Comparison of ENCODE assay signal across 1 cellular context in the genomic region with DNA sequence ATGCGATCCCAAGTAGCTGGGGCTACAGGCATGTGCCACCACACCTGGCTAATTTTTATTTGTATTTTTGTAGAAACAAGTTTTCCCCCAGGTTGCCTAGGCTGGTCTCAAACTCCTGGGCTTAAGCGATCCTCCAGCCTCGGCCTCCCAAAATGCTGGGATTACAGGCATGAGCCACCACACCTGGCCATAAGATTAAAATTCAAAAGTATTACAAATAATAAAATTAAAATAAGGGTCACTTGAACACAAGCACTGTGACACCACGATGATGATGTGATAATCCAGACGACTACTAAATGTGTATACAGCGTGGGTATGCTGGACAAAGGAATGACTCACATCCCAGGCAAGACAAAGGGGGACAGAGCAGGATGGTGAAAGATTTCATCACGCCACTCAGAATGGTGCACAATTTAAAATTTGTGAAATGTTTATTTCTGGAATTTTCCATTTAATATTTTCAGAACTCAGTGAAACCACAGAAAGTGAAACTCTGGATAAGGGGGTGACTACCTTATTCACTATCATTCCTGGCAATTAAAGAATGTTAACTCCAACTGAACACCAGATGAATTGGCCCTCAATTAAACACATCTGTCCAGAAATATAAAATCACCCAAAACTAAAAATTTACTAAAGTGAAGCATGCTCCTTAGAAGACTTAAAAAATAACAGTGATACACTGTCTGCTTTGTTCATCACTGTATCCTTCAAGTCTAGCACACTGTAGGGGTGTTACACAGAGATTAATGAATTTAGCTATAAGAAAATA.
TF ChIP-seq lines count a peak whose summit lies in the region.

No MANE protein-coding gene starts in this region.

TF ChIP-seq in K562, 482 proteins besides CTCF, POLR2A, EP300 and RAD21 (continued from another document and continues in another):
- TF ChIP-seq NFRKB (IDR thresholded peaks at IDR 0.05; ENCODE audit: low read depth) (peak; percentile 74; the same call in 1 of the 2 replicates), RBM17 (IDR thresholded peaks at IDR 0.05; ENCODE audit: borderline replicate concordance, low read depth, low read length) (no peak), SMARCA5 (IDR thresholded peaks at IDR 0.05) (no peak), FOXA1 (IDR thresholded peaks at IDR 0.05; ENCODE audit: borderline replicate concordance) (no peak), DIDO1 (tag; IDR thresholded peaks at IDR 0.05; ENCODE audit: low read depth) (no peak), ZNF24 (IDR thresholded peaks at IDR 0.05) (no peak), HNRNPL (IDR thresholded peaks at IDR 0.05; ENCODE audit: low read depth, low read length) (no peak), RBFOX2 (IDR thresholded peaks at IDR 0.05; ENCODE audit: low read depth, low read length) (peak; percentile 40; the same call in 1 of the 2 replicates), TCF7L2 (IDR thresholded peaks at IDR 0.05; ENCODE audit: low read depth, low read length) (no peak), SMAD3 (CRISPR knock-in tag; conservative IDR thresholded peaks at IDR 0.05) (no peak), ZBED1 (IDR thresholded peaks at IDR 0.05) (no peak), ZNF354B (CRISPR knock-in tag; IDR thresholded peaks at IDR 0.05) (no peak), SRF (CRISPR knock-in tag; IDR thresholded peaks at IDR 0.05) (no peak), CBFA2T2 (conservative IDR thresholded peaks at IDR 0.05) (no peak), NR2C2 (CRISPR knock-in tag; IDR thresholded peaks at IDR 0.05) (no peak), NR2C2 (tag; IDR thresholded peaks at IDR 0.05) (0 out of 2 replicates have a peak, but pooled peaks have one; percentile 9), NELFE (IDR thresholded peaks at IDR 0.05; ENCODE audit: insufficient read depth, insufficient read length) (no peak), DNMT1 (IDR thresholded peaks at IDR 0.05) (no peak), RCOR1 (IDR thresholded peaks at IDR 0.05; ENCODE audit: borderline replicate concordance in 1 of 2, low read depth in 2 of 2, low read length in 2 of 2) (0 out of 4 replicates have a peak, but pooled peaks of 1 of the 2 experiments have one; percentile 14), TCF3 (CRISPR knock-in tag; IDR thresholded peaks at IDR 0.05) (0 out of 2 replicates have a peak, but pooled peaks have one; percentile 10), POLR2H (tag; IDR thresholded peaks at IDR 0.05; ENCODE audit: low read depth) (peak; percentile 38; the same call in 1 of the 2 replicates), ZEB2 (IDR thresholded peaks at IDR 0.05) (0 out of 2 replicates have a peak, but pooled peaks have one; percentile 26), CBX3 (IDR thresholded peaks at IDR 0.05; ENCODE audit: borderline replicate concordance in 1 of 2, low read length in 2 of 2) (no peak), MXI1 (IDR thresholded peaks at IDR 0.05; ENCODE audit: low read depth, low read length) (no peak), ARHGAP35 (IDR thresholded peaks at IDR 0.05; ENCODE audit: partially characterized antibody) (no peak), CREM (IDR thresholded peaks at IDR 0.05; ENCODE audit: low read depth) (peak; percentile 60; the same call in 1 of the 2 replicates)
- TF ChIP-seq, protein P1, sequence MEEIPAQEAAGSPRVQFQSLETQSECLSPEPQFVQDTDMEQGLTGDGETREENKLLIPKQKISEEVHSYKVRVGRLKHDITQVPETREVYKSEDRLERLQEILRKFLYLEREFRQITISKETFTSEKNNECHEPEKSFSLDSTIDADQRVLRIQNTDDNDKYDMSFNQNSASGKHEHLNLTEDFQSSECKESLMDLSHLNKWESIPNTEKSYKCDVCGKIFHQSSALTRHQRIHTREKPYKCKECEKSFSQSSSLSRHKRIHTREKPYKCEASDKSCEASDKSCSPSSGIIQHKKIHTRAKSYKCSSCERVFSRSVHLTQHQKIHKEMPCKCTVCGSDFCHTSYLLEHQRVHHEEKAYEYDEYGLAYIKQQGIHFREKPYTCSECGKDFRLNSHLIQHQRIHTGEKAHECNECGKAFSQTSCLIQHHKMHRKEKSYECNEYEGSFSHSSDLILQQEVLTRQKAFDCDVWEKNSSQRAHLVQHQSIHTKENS (CRISPR knock-in tag; IDR thresholded peaks at IDR 0.05), result no peak
- TF ChIP-seq, protein P2, sequence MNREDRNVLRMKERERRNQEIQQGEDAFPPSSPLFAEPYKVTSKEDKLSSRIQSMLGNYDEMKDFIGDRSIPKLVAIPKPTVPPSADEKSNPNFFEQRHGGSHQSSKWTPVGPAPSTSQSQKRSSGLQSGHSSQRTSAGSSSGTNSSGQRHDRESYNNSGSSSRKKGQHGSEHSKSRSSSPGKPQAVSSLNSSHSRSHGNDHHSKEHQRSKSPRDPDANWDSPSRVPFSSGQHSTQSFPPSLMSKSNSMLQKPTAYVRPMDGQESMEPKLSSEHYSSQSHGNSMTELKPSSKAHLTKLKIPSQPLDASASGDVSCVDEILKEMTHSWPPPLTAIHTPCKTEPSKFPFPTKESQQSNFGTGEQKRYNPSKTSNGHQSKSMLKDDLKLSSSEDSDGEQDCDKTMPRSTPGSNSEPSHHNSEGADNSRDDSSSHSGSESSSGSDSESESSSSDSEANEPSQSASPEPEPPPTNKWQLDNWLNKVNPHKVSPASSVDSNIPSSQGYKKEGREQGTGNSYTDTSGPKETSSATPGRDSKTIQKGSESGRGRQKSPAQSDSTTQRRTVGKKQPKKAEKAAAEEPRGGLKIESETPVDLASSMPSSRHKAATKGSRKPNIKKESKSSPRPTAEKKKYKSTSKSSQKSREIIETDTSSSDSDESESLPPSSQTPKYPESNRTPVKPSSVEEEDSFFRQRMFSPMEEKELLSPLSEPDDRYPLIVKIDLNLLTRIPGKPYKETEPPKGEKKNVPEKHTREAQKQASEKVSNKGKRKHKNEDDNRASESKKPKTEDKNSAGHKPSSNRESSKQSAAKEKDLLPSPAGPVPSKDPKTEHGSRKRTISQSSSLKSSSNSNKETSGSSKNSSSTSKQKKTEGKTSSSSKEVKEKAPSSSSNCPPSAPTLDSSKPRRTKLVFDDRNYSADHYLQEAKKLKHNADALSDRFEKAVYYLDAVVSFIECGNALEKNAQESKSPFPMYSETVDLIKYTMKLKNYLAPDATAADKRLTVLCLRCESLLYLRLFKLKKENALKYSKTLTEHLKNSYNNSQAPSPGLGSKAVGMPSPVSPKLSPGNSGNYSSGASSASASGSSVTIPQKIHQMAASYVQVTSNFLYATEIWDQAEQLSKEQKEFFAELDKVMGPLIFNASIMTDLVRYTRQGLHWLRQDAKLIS (CRISPR knock-in tag; IDR thresholded peaks at IDR 0.05), result no peak
- TF ChIP-seq, protein P3, sequence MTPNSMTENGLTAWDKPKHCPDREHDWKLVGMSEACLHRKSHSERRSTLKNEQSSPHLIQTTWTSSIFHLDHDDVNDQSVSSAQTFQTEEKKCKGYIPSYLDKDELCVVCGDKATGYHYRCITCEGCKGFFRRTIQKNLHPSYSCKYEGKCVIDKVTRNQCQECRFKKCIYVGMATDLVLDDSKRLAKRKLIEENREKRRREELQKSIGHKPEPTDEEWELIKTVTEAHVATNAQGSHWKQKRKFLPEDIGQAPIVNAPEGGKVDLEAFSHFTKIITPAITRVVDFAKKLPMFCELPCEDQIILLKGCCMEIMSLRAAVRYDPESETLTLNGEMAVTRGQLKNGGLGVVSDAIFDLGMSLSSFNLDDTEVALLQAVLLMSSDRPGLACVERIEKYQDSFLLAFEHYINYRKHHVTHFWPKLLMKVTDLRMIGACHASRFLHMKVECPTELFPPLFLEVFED (CRISPR knock-in tag; conservative IDR thresholded peaks at IDR 0.05), result no peak
- TF ChIP-seq, protein P4, sequence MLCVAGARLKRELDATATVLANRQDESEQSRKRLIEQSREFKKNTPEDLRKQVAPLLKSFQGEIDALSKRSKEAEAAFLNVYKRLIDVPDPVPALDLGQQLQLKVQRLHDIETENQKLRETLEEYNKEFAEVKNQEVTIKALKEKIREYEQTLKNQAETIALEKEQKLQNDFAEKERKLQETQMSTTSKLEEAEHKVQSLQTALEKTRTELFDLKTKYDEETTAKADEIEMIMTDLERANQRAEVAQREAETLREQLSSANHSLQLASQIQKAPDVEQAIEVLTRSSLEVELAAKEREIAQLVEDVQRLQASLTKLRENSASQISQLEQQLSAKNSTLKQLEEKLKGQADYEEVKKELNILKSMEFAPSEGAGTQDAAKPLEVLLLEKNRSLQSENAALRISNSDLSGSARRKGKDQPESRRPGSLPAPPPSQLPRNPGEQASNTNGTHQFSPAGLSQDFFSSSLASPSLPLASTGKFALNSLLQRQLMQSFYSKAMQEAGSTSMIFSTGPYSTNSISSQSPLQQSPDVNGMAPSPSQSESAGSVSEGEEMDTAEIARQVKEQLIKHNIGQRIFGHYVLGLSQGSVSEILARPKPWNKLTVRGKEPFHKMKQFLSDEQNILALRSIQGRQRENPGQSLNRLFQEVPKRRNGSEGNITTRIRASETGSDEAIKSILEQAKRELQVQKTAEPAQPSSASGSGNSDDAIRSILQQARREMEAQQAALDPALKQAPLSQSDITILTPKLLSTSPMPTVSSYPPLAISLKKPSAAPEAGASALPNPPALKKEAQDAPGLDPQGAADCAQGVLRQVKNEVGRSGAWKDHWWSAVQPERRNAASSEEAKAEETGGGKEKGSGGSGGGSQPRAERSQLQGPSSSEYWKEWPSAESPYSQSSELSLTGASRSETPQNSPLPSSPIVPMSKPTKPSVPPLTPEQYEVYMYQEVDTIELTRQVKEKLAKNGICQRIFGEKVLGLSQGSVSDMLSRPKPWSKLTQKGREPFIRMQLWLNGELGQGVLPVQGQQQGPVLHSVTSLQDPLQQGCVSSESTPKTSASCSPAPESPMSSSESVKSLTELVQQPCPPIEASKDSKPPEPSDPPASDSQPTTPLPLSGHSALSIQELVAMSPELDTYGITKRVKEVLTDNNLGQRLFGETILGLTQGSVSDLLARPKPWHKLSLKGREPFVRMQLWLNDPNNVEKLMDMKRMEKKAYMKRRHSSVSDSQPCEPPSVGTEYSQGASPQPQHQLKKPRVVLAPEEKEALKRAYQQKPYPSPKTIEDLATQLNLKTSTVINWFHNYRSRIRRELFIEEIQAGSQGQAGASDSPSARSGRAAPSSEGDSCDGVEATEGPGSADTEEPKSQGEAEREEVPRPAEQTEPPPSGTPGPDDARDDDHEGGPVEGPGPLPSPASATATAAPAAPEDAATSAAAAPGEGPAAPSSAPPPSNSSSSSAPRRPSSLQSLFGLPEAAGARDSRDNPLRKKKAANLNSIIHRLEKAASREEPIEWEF (CRISPR knock-in tag; IDR thresholded peaks at IDR 0.05), result no peak
- TF ChIP-seq, protein P5, sequence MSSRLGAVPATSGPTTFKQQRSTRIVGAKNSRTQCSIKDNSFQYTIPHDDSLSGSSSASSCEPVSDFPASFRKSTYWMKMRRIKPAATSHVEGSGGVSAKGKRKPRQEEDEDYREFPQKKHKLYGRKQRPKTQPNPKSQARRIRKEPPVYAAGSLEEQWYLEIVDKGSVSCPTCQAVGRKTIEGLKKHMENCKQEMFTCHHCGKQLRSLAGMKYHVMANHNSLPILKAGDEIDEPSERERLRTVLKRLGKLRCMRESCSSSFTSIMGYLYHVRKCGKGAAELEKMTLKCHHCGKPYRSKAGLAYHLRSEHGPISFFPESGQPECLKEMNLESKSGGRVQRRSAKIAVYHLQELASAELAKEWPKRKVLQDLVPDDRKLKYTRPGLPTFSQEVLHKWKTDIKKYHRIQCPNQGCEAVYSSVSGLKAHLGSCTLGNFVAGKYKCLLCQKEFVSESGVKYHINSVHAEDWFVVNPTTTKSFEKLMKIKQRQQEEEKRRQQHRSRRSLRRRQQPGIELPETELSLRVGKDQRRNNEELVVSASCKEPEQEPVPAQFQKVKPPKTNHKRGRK (tag; IDR thresholded peaks at IDR 0.05), result no peak
- TF ChIP-seq, protein P6, sequence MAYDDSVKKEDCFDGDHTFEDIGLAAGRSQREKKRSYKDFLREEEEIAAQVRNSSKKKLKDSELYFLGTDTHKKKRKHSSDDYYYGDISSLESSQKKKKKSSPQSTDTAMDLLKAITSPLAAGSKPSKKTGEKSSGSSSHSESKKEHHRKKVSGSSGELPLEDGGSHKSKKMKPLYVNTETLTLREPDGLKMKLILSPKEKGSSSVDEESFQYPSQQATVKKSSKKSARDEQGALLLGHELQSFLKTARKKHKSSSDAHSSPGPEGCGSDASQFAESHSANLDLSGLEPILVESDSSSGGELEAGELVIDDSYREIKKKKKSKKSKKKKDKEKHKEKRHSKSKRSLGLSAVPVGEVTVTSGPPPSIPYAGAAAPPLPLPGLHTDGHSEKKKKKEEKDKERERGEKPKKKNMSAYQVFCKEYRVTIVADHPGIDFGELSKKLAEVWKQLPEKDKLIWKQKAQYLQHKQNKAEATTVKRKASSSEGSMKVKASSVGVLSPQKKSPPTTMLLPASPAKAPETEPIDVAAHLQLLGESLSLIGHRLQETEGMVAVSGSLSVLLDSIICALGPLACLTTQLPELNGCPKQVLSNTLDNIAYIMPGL (CRISPR knock-in tag; IDR thresholded peaks at IDR 0.05), result 0 out of 2 replicates have a peak, but pooled peaks have one; percentile 37
- TF ChIP-seq, protein P7, sequence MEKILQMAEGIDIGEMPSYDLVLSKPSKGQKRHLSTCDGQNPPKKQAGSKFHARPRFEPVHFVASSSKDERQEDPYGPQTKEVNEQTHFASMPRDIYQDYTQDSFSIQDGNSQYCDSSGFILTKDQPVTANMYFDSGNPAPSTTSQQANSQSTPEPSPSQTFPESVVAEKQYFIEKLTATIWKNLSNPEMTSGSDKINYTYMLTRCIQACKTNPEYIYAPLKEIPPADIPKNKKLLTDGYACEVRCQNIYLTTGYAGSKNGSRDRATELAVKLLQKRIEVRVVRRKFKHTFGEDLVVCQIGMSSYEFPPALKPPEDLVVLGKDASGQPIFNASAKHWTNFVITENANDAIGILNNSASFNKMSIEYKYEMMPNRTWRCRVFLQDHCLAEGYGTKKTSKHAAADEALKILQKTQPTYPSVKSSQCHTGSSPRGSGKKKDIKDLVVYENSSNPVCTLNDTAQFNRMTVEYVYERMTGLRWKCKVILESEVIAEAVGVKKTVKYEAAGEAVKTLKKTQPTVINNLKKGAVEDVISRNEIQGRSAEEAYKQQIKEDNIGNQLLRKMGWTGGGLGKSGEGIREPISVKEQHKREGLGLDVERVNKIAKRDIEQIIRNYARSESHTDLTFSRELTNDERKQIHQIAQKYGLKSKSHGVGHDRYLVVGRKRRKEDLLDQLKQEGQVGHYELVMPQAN (IDR thresholded peaks at IDR 0.05; ENCODE audit: borderline replicate concordance), result no peak
- TF ChIP-seq, protein P8, sequence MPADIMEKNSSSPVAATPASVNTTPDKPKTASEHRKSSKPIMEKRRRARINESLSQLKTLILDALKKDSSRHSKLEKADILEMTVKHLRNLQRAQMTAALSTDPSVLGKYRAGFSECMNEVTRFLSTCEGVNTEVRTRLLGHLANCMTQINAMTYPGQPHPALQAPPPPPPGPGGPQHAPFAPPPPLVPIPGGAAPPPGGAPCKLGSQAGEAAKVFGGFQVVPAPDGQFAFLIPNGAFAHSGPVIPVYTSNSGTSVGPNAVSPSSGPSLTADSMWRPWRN (IDR thresholded peaks at IDR 0.05; ENCODE audit: low read depth), result no peak
- TF ChIP-seq, protein P9, sequence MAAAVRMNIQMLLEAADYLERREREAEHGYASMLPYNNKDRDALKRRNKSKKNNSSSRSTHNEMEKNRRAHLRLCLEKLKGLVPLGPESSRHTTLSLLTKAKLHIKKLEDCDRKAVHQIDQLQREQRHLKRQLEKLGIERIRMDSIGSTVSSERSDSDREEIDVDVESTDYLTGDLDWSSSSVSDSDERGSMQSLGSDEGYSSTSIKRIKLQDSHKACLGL (CRISPR knock-in tag; IDR thresholded peaks at IDR 0.05; ENCODE audit: borderline replicate concordance, poor library complexity, severe bottlenecking), result no peak
